ENCODE assay signal across 1 cellular context in genomic region chr3:186605561-186606545, GRCh38.
TF ChIP-seq lines count a peak whose summit lies in the region.

No MANE protein-coding gene starts in this region.

TF ChIP-seq in HepG2, 621 proteins besides CTCF, POLR2A, EP300 and RAD21 (continued from another document and continues in another):
- no peak for TF ChIP-seq ZBTB40 (IDR thresholded peaks at IDR 0.05)
- TF ChIP-seq ZBTB40 (CRISPR knock-in tag; IDR thresholded peaks at IDR 0.05) = no peak; the same call in 1 of the 2 replicates
- TF ChIP-seq ZGPAT (CRISPR knock-in tag; IDR thresholded peaks at IDR 0.05) = peak; percentile 80
- TF ChIP-seq KMT2A (CRISPR knock-in tag; IDR thresholded peaks at IDR 0.05) = no peak
- peak; percentile 55; the same call in 1 of the 2 replicates for TF ChIP-seq ZNF547 (CRISPR knock-in tag; IDR thresholded peaks at IDR 0.05)
- no peak for TF ChIP-seq SCMH1 (CRISPR knock-in tag; IDR thresholded peaks at IDR 0.05; ENCODE audit: borderline replicate concordance)
- 0 out of 2 replicates have a peak, but pooled peaks have one; percentile 43 for TF ChIP-seq ZBTB34 (CRISPR knock-in tag; IDR thresholded peaks at IDR 0.05)
- no peak for TF ChIP-seq ZBTB4 (CRISPR knock-in tag; IDR thresholded peaks at IDR 0.05; ENCODE audit: borderline replicate concordance)
- no peak for TF ChIP-seq GATAD1 (CRISPR knock-in tag; IDR thresholded peaks at IDR 0.05)
- no peak for TF ChIP-seq TRIM22 (IDR thresholded peaks at IDR 0.05)
- TF ChIP-seq ELF4 (CRISPR knock-in tag; IDR thresholded peaks at IDR 0.05; ENCODE audit: borderline replicate concordance) = 0 out of 2 replicates have a peak, but pooled peaks have one; percentile 38
- no peak for TF ChIP-seq REL (CRISPR knock-in tag; conservative IDR thresholded peaks at IDR 0.05)
- TF ChIP-seq ZMYM4 (CRISPR knock-in tag; IDR thresholded peaks at IDR 0.05) = 0 out of 2 replicates have a peak, but pooled peaks have one; percentile 28
- TF ChIP-seq CREB1 (IDR thresholded peaks at IDR 0.05) = no peak
- TF ChIP-seq CREB1 (CRISPR knock-in tag; IDR thresholded peaks at IDR 0.05) = peak; percentile 83
- TF ChIP-seq MEF2D (CRISPR knock-in tag; IDR thresholded peaks at IDR 0.05) = peak; percentile 81
- TF ChIP-seq RARA (CRISPR knock-in tag; IDR thresholded peaks at IDR 0.05) = peak; percentile 80
- TF ChIP-seq MEIS2 (CRISPR knock-in tag; IDR thresholded peaks at IDR 0.05) = peak; percentile 98
- TF ChIP-seq ZNF224 (CRISPR knock-in tag; IDR thresholded peaks at IDR 0.05) = no peak
- TF ChIP-seq ZNF850 (CRISPR knock-in tag; conservative IDR thresholded peaks at IDR 0.05) = no peak
- TF ChIP-seq YEATS4 (CRISPR knock-in tag; IDR thresholded peaks at IDR 0.05; ENCODE audit: borderline replicate concordance) = peak; percentile 42; the same call in 1 of the 2 replicates
- TF ChIP-seq ZBTB7A (CRISPR knock-in tag; IDR thresholded peaks at IDR 0.05) = no peak
- TF ChIP-seq ZBTB26 (CRISPR knock-in tag; IDR thresholded peaks at IDR 0.05; ENCODE audit: borderline replicate concordance) = no peak
- no peak for TF ChIP-seq KLF15 (CRISPR knock-in tag; IDR thresholded peaks at IDR 0.05; ENCODE audit: borderline replicate concordance)
- peak; percentile 35 for TF ChIP-seq ASH2L (IDR thresholded peaks at IDR 0.05; ENCODE audit: insufficient read length, low read depth, low read length)
- TF ChIP-seq RARG (CRISPR knock-in tag; IDR thresholded peaks at IDR 0.05; ENCODE audit: low read depth) = no peak
- TF ChIP-seq ZNF639 (CRISPR knock-in tag; conservative IDR thresholded peaks at IDR 0.05) = peak; percentile 55; the same call in 1 of the 2 replicates
- peak; percentile 95 for TF ChIP-seq HMG20A (CRISPR knock-in tag; IDR thresholded peaks at IDR 0.05; ENCODE audit: borderline replicate concordance)
- TF ChIP-seq SKIL (CRISPR knock-in tag; IDR thresholded peaks at IDR 0.05; ENCODE audit: borderline replicate concordance) = 0 out of 2 replicates have a peak, but pooled peaks have one; percentile 23
- no peak for TF ChIP-seq ZIK1 (CRISPR knock-in tag; IDR thresholded peaks at IDR 0.05; ENCODE audit: borderline replicate concordance, low read depth)
- TF ChIP-seq KLF6 (CRISPR knock-in tag; IDR thresholded peaks at IDR 0.05) = peak; percentile 42; the same call in 1 of the 2 replicates
- TF ChIP-seq MEIS1 (CRISPR knock-in tag; IDR thresholded peaks at IDR 0.05; ENCODE audit: borderline replicate concordance) = peak; percentile 56; the same call in 1 of the 2 replicates
- no peak for TF ChIP-seq STAT5B (CRISPR knock-in tag; IDR thresholded peaks at IDR 0.05)
- no peak for TF ChIP-seq FOXP1 (IDR thresholded peaks at IDR 0.05)
- TF ChIP-seq FOXP1 (CRISPR knock-in tag; IDR thresholded peaks at IDR 0.05) = peak; percentile 84
